11 cellular contexts compared by ENCODE assay signal in the genomic region with DNA sequence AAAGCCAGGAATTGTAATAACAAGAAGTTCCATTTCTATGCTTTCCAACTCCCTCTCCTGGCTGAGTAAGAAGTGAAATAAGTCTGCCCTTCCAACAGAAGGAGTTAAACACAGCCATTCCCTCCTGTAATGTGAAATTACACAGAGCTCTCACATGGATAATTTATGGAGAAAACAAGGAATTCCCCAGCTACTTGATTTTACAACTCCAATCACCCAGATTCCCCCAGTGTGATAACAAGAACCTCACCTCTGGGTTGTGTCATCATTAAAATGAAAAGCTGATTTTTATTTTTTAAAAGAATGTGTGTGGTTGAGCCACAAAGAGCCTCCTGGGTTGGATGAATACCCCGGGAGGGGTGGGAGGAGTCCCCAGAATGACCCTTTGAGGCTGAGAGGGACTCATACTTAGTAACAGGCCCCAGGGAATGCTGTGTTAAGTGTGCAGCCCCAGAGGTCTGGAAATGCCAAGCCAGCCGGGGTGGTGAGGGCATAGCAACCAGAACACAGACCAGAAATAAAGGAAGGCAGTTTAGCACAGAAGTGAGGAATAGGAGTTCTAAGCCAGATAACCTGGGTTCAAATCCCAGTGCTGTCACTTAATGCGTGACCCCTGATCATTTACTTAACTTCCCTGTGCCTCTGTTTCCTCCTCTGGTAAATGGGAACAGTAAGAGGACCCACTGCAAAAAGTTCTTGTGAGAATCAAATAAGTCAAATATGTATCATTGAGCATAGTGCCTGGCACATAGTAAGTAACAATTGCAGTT.
DNase-seq lines count a peak whose midpoint lies in the region; ATAC-seq and TF ChIP-seq lines count a peak whose summit lies in the region.
"Had no signal": no experiment of that assay in that cellular context is flagged by ENCODE, and none has a peak within 500 bp of the region (broad histone marks: within the 10 kb centered on the region; RNA-seq: fewer than 3 reads in every experiment).

No MANE protein-coding gene starts in this region.

- H3K4me3 Mint-ChIP-seq in T-helper 17 cell, result no peak overlapping the region
- H3K4me3 Mint-ChIP-seq: activated naive CD4-positive, alpha-beta T cell treated with anti-CD3 and anti-CD28 coated beads, Interleukin-2, amount 50 U/mL, for 24 hours; natural killer cell had no signal

- no peak overlapping the region for H3K4me3 ChIP-seq in stomach

- H3K27me3 Mint-ChIP-seq in T-helper 17 cell, result no peaks in the 10 kb centered on the region
- H3K27me3 Mint-ChIP-seq: activated naive CD4-positive, alpha-beta T cell treated with anti-CD3 and anti-CD28 coated beads, Interleukin-2, amount 50 U/mL, for 24 hours had no signal

- TF ChIP-seq EP300 in stomach (IDR thresholded peaks at IDR 0.05), result no peak

- no peaks in the 10 kb centered on the region for H3K36me3 Mint-ChIP-seq in T-helper 17 cell (ENCODE audit: low read depth)
- H3K36me3 Mint-ChIP-seq: activated naive CD4-positive, alpha-beta T cell treated with anti-CD3 and anti-CD28 coated beads, Interleukin-2, amount 50 U/mL, for 24 hours; natural killer cell had no signal

- peaks cover 59% of the 10 kb centered on the region for H3K4me1 Mint-ChIP-seq in T-helper 17 cell

- H3K27ac ChIP-seq in stomach, result peak overlapping the region in 3 of 5 donors; percentile 16 to 58 (median 23)

- WGBS in stomach, 5 donors, result 58 to 74% (median 69%) methylated on average over 3 of the region's 3 CpGs

- no peaks in the 10 kb centered on the region for H3K9me3 ChIP-seq in T-helper 17 cell (ENCODE audit: control insufficient read depth, low read length, poor library complexity, severe bottlenecking)
- no peaks in the 10 kb centered on the region for H3K9me3 ChIP-seq in stomach

- TF ChIP-seq CTCF in stomach (IDR thresholded peaks at IDR 0.05), result no peak

- no peak for ATAC-seq in T-helper 17 cell
- no peak for ATAC-seq in GM21619 (IDR thresholded peaks at IDR 0.05; ENCODE audit: unreplicated experiment)
- ATAC-seq: natural killer cell had no signal

- no peaks in the 10 kb centered on the region for H3K36me3 ChIP-seq in stomach

- no peaks in the 10 kb centered on the region for H3K27me3 ChIP-seq in stomach

- DNase-seq in NCI-H2227 (lab: John Stamatoyannopoulos, UW; ENCODE audit: unreplicated experiment) (peak; percentile 12), NCI-H2227 treated with DMSO at 0.1 percent for 48 hours (lab: John Stamatoyannopoulos, UW) (no peak), T-helper 17 cell (no peak), glomerular visceral epithelial cell (ENCODE audit: extremely low spot score) (peak; percentile 89), stomach (no peak), NCI-H1436 (lab: John Stamatoyannopoulos, UW) (no peak), GDM1 (lab: John Stamatoyannopoulos, UW) (no peak)
- DNase-seq: activated CD4-positive, CD25-positive, alpha-beta regulatory T cell treated with anti-CD3 and anti-CD28 coated beads, Interleukin-2, amount 50 U/mL, for 72 hours; natural killer cell had no signal

- peak overlapping the region; percentile 97 for H3K27ac Mint-ChIP-seq in T-helper 17 cell
- H3K27ac Mint-ChIP-seq: activated naive CD4-positive, alpha-beta T cell treated with anti-CD3 and anti-CD28 coated beads, Interleukin-2, amount 50 U/mL, for 24 hours had no signal

- intact Hi-C loops in stomach (cut with DNase I; ENCODE audit: low total_unique reads), result loop anchor here (10.0 kb wide), 1 partner anchor 58 kb away; no protein-coding TSS in a partner anchor

- H3K4me1 ChIP-seq in stomach, result peaks cover 27 to 91% (median 48%) of the 10 kb centered on the region in 4 donors

- no peak for TF ChIP-seq POLR2A in stomach (IDR thresholded peaks at IDR 0.05)

Comparison
In these comparisons a context has a peak if more than half of its experiments do, and no peak if none do; other contexts are left out.
1. DNase-seq: peak in NCI-H2227 (single experiment) and glomerular visceral epithelial cell (single experiment); none in NCI-H2227 treated with DMSO at 0.1 percent for 48 hours (single experiment), T-helper 17 cell (0 of 3), stomach (single experiment), NCI-H1436 (single experiment) and GDM1 (single experiment).